ENCODE assay signal across 19 cellular contexts in the genomic region with DNA sequence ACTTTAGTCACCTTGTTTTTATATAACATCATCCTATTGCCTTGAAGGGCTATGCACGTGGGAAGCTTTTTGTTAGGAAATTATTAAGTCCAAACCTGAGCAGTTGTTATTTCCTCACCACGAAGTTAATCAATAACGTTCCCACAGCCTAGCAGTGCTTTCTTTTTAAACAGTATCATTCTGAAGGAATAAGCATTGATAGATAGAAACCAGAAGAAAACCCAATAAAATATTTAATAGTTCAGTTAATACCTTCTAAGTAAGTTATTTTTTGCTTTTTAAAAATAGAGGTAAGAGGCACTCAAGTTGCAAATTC.
DNase-seq lines count a peak whose midpoint lies in the region; ATAC-seq and TF ChIP-seq lines count a peak whose summit lies in the region.
"Had no signal": no experiment of that assay in that cellular context is flagged by ENCODE, and none has a peak within 500 bp of the region (broad histone marks: within the 10 kb centered on the region; RNA-seq: fewer than 3 reads in every experiment).

No MANE protein-coding gene starts in this region.

- ATAC-seq in GM18511 (IDR thresholded peaks at IDR 0.05; ENCODE audit: unreplicated experiment) (peak; percentile 80), GM18909 (IDR thresholded peaks at IDR 0.05; ENCODE audit: poor library complexity, unreplicated experiment) (peak; percentile 79), HG03135 (IDR thresholded peaks at IDR 0.05; ENCODE audit: unreplicated experiment) (peak; percentile 58), HG03571 (IDR thresholded peaks at IDR 0.05; ENCODE audit: unreplicated experiment) (peak; percentile 73)
- ATAC-seq: CD8-positive, alpha-beta T cell had no signal

- H3K9me3 Mint-ChIP-seq in progenitor cell of endocrine pancreas (ENCODE audit: low read depth): peaks cover 5% of the 10 kb centered on the region
- H3K9me3 Mint-ChIP-seq: GM23338 had no signal

- no peaks in the 10 kb centered on the region for H4K20me1 ChIP-seq in mammary epithelial cell (ENCODE audit: insufficient read depth, low read length)

- H3K36me3 ChIP-seq in mammary epithelial cell (ENCODE audit: insufficient read depth, low read length): no peaks in the 10 kb centered on the region

- CTCF ChIA-PET in mammary epithelial cell (lab: Charles Lee; ENCODE audit: low non-redundant PET): no interaction called here

- no peak overlapping the region for H3K27ac ChIP-seq in mammary epithelial cell (ENCODE audit: insufficient read depth, low read depth, low read length)
- H3K27ac ChIP-seq: 22Rv1 had no signal

- no peak overlapping the region for H3K9ac ChIP-seq in mammary epithelial cell (ENCODE audit: insufficient read depth, low read length)

- dilution Hi-C loops in mammary epithelial cell (cut with HindIII; ENCODE audit: low sequenced_read_pairs): no loop called here

- no peaks in the 10 kb centered on the region for H3K36me3 Mint-ChIP-seq in progenitor cell of endocrine pancreas (ENCODE audit: insufficient read depth)
- H3K36me3 Mint-ChIP-seq: CD14-positive monocyte; CD8-positive, alpha-beta T cell; IgD-negative memory B cell had no signal

- no peaks in the 10 kb centered on the region for H3K27me3 Mint-ChIP-seq in progenitor cell of endocrine pancreas
- H3K27me3 Mint-ChIP-seq: IgD-negative memory B cell had no signal

- in situ Hi-C loops in mammary epithelial cell (cut with MboI; ENCODE audit: low sequenced_read_pairs in 2 of 2): no loop called here

- TF ChIP-seq CTCF in mammary epithelial cell (conservative IDR thresholded peaks at IDR 0.05 in 1 of 2, IDR thresholded peaks at IDR 0.05 in 1 of 2; ENCODE audit: extremely low read depth in 1 of 2, insufficient read depth in 1 of 2, low read depth in 1 of 2, low read length in 2 of 2) (no peak), progenitor cell of endocrine pancreas (IDR thresholded peaks at IDR 0.05; ENCODE audit: unreplicated experiment) (no peak)

- BruUV-seq in mammary epithelial cell (replicated peaks; lab: Mats Ljungman, UMichigan): no TSS peak

- H3K4me1 ChIP-seq in mammary epithelial cell (ENCODE audit: insufficient read depth, low read length): no peaks in the 10 kb centered on the region

- H3K9me3 ChIP-seq in mammary epithelial cell (replicated peaks; ENCODE audit: insufficient read depth, low read length): no peaks in the 10 kb centered on the region

- no peak overlapping the region for H3K27ac Mint-ChIP-seq in progenitor cell of endocrine pancreas
- H3K27ac Mint-ChIP-seq: CD14-positive monocyte; CD8-positive, alpha-beta T cell; GM23338; IgD-negative memory B cell had no signal

- 18% methylated on average over 3 of the region's 3 CpGs for whole genome bisulfite sequencing in mammary epithelial cell (ENCODE audit: low coverage, missing lambda C conversion rate)

- DNase-seq in glomerular visceral epithelial cell (ENCODE audit: extremely low spot score): no peak
- DNase-seq in mammary epithelial cell: no peak
- no peak for DNase-seq in germinal center (ENCODE audit: low spot score)
- no peak for DNase-seq in progenitor cell of endocrine pancreas (ENCODE audit: low spot score, unreplicated experiment)
- DNase-seq: CD8-positive, alpha-beta T cell; COR-L47; DMS153; DMS79 treated with DMSO at 0.1 percent for 48 hours; EL; GDM1; KG1 had no signal

- intact Hi-C loops in mammary epithelial cell (cut with micrococcal nuclease): no loop called here

- H2AFZ ChIP-seq in mammary epithelial cell (ENCODE audit: low read depth, low read length): no peak overlapping the region
- H2AFZ ChIP-seq: GM23338 had no signal

- no peak overlapping the region for H3K4me2 ChIP-seq in mammary epithelial cell (ENCODE audit: insufficient read depth, low read depth, low read length)
- H3K4me2 ChIP-seq: GM23338 had no signal

- H3K4me3 ChIP-seq in mammary epithelial cell (replicated peaks in 1 of 3; ENCODE audit: insufficient read depth in 1 of 3, low read depth in 2 of 3, low read length in 3 of 3): no peak overlapping the region
- H3K4me3 ChIP-seq: GM23338 had no signal

- no peak overlapping the region for H3K4me3 Mint-ChIP-seq in progenitor cell of endocrine pancreas (ENCODE audit: low read depth)
- H3K4me3 Mint-ChIP-seq: CD14-positive monocyte; CD8-positive, alpha-beta T cell; GM23338; IgD-negative memory B cell had no signal

- H3K4me1 Mint-ChIP-seq in progenitor cell of endocrine pancreas (ENCODE audit: low read depth): no peaks in the 10 kb centered on the region
- H3K4me1 Mint-ChIP-seq: CD14-positive monocyte had no signal

- H3K79me2 ChIP-seq in mammary epithelial cell (ENCODE audit: insufficient read depth, low read length): no peaks in the 10 kb centered on the region

- H3K27me3 ChIP-seq in mammary epithelial cell (ENCODE audit: insufficient read depth, low read length): no peaks in the 10 kb centered on the region
